Comparison of ENCODE assay signal across 10 cellular contexts in the genomic region with DNA sequence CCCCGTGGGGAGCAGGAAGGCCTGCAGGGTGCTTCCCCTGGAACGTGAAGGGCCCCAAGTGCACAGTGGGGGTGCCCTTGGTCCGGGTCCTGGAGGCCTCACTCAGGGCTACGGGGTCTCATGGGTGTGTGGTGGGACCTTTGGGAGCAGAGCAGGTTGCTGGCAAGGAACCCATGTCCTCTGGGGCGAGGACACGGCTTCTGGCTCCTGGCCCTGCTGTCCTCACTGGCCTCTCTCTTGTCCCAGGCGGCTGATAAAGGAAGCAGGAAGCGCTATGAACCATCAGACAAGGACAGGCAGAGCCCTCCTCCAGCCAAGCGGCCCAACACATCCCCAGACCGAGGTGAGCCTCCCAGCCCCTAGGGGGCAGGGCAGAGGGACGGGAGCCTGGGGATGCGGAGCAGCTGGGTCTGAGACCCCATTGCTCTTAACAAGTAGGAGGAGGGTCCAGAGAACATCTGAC. TPM values are rescaled to one million over a fixed set of nuclear protein-coding genes. Genes with fewer than 3 reads are reported as not detected.
DNase-seq lines count a peak whose midpoint lies in the region; ATAC-seq, FAIRE-seq and TF ChIP-seq lines count a peak whose summit lies in the region.
"Had no signal": no experiment of that assay in that cellular context is flagged by ENCODE, and none has a peak within 500 bp of the region (broad histone marks: within the 10 kb centered on the region; RNA-seq: fewer than 3 reads in every experiment).

No MANE protein-coding gene starts in this region.

- H3K4me3 ChIP-seq in bronchial epithelial cell (ENCODE audit: low read depth, low read length) = no peak overlapping the region
- no peak overlapping the region for H3K4me3 ChIP-seq in mesendoderm (ENCODE audit: low read length)

- no peak overlapping the region for H2BK120ac ChIP-seq in mesendoderm (ENCODE audit: low read depth, low read length)

- ATAC-seq in HG02623 (IDR thresholded peaks at IDR 0.05; ENCODE audit: unreplicated experiment) = no peak

- no peak overlapping the region for H4K8ac ChIP-seq in mesendoderm (ENCODE audit: low read depth, low read length)

- DNase-seq in D721Med (ENCODE audit: insufficient read length, low spot score) = no peak
- DNase-seq in HuH-7.5 (ENCODE audit: low spot score) = peak; percentile 96
- no peak for DNase-seq in bronchial epithelial cell (ENCODE audit: low read depth)
- peak; percentile 90 for DNase-seq in mesendoderm
- no peak for DNase-seq in NCI-H526 treated with DMSO at 0.1 percent for 48 hours (lab: John Stamatoyannopoulos, UW)
- no peak for DNase-seq in inferior parietal cortex (ENCODE audit: extremely low spot score)
- no peak for DNase-seq in substantia nigra (lab: John Stamatoyannopoulos, UW)
- DNase-seq: activated naive CD4-positive, alpha-beta T cell treated with anti-CD3 and anti-CD28 coated beads for 36 hours; NCI-H510A had no signal

- no peak overlapping the region for H4K5ac ChIP-seq in mesendoderm (ENCODE audit: low read length)

- no peak for FAIRE-seq in D721Med (lab: Jason Lieb, UNC)
- no peak for FAIRE-seq in bronchial epithelial cell (lab: Jason Lieb, UNC)

- no peaks in the 10 kb centered on the region for H3K4me1 ChIP-seq in mesendoderm (ENCODE audit: control insufficient read depth, low read depth, low read length)

- H3K9ac ChIP-seq in mesendoderm (ENCODE audit: low read length) = no peak overlapping the region

- no peak overlapping the region for H2BK15ac ChIP-seq in mesendoderm (replicated peaks; ENCODE audit: low read depth)

- no peak overlapping the region for H3K23ac ChIP-seq in mesendoderm (ENCODE audit: low read length)

- TF ChIP-seq CTCF in D721Med (IDR thresholded peaks at IDR 0.05; ENCODE audit: insufficient read depth, missing control alignments) (peak; percentile 29), bronchial epithelial cell (IDR thresholded peaks at IDR 0.05; ENCODE audit: insufficient read depth, low read length, severe bottlenecking) (peak; percentile 27)

- no peak overlapping the region for H2AK5ac ChIP-seq in mesendoderm (ENCODE audit: low read length)

- no peak overlapping the region for H3K4me2 ChIP-seq in mesendoderm (ENCODE audit: low read length)

- no peak overlapping the region for H2BK5ac ChIP-seq in mesendoderm (ENCODE audit: low read length)

- no peaks in the 10 kb centered on the region for H3K79me2 ChIP-seq in mesendoderm (ENCODE audit: control insufficient read depth, insufficient read depth, low read length)

- H3K4ac ChIP-seq in mesendoderm (ENCODE audit: low read depth, low read length) = no peak overlapping the region

- WGBS in mesendoderm (ENCODE audit: extremely low coverage, insufficient coverage, low lambda C conversion rate) = no CpG with 5 or more reads among the region's 12 CpGs

- H3K36me3 ChIP-seq in bronchial epithelial cell (ENCODE audit: control insufficient read depth, insufficient read depth, low read length) = peaks cover 22% of the 10 kb centered on the region
- peaks cover 6% of the 10 kb centered on the region for H3K36me3 ChIP-seq in mesendoderm (ENCODE audit: control insufficient read depth, insufficient read depth, low read length)

- H3K18ac ChIP-seq in mesendoderm (ENCODE audit: low read length) = no peak overlapping the region

- H3K27ac ChIP-seq in mesendoderm (ENCODE audit: low read depth, low read length) = no peak overlapping the region
- no peak overlapping the region for H3K27ac ChIP-seq in substantia nigra (ENCODE audit: low read depth, low read length, poor library complexity, severe bottlenecking)

- H3K56ac ChIP-seq in mesendoderm (ENCODE audit: low read length) = peak overlapping the region; percentile 15

- H3K79me1 ChIP-seq in mesendoderm (ENCODE audit: low read length) = no peaks in the 10 kb centered on the region

- H3K27me3 ChIP-seq in bronchial epithelial cell (ENCODE audit: control insufficient read depth, insufficient read depth, low read length) (no peaks in the 10 kb centered on the region), mesendoderm (ENCODE audit: insufficient read depth, low read length, poor library complexity) (no peaks in the 10 kb centered on the region)

RNA-seq across cellular contexts. Expression of gene IL17C, which starts 9.8 kb away (rescaled TPM):
- total RNA-seq in bronchial epithelial cell = under 0.01 TPM in 1 of 2 replicates, not detected in the other
- polyA plus RNA-seq in mesendoderm (2013, experiment 1 of 2) = 0.15 TPM
- 0.21 TPM for polyA plus RNA-seq in mesendoderm (2013, experiment 2 of 2)
- total RNA-seq: activated naive CD4-positive, alpha-beta T cell treated with anti-CD3 and anti-CD28 coated beads for 36 hours had no signal

RNA-seq across cellular contexts. Expression of gene CYBA, which starts 22.3 kb away (rescaled TPM):
- 134 and 181 TPM in 2 replicates for total RNA-seq in bronchial epithelial cell
- polyA plus RNA-seq in mesendoderm (2013, experiment 1 of 2) = 78.8 TPM
- 83.5 TPM for polyA plus RNA-seq in mesendoderm (2013, experiment 2 of 2)

RNA-seq across cellular contexts. Expression of gene MVD, which starts 34.3 kb away (rescaled TPM):
- total RNA-seq in bronchial epithelial cell = 34.6 and 56.6 TPM in 2 replicates
- 73.3 TPM for polyA plus RNA-seq in mesendoderm (2013, experiment 1 of 2)
- 73.9 TPM for polyA plus RNA-seq in mesendoderm (2013, experiment 2 of 2)

RNA-seq across cellular contexts. Expression of gene SNAI3, which starts 57.8 kb away (rescaled TPM):
- total RNA-seq in bronchial epithelial cell = 0.26 TPM in 1 of 2 replicates, not detected in the other
- polyA plus RNA-seq in mesendoderm (2013, experiment 1 of 2) = 1.3 TPM
- 1.3 TPM for polyA plus RNA-seq in mesendoderm (2013, experiment 2 of 2)

RNA-seq across cellular contexts. Expression of gene ZC3H18, which starts 58.3 kb away (rescaled TPM):
- total RNA-seq in bronchial epithelial cell = 10.5 and 11.1 TPM in 2 replicates
- polyA plus RNA-seq in mesendoderm (2013, experiment 1 of 2) = 44.2 TPM
- polyA plus RNA-seq in mesendoderm (2013, experiment 2 of 2) = 44.8 TPM

Comparison
In these comparisons a context has a peak if more than half of its experiments do, and no peak if none do; other contexts are left out.
1. DNase-seq: peak in HuH-7.5 (single experiment) and mesendoderm (single experiment); none in D721Med (single experiment), bronchial epithelial cell (single experiment), NCI-H526 treated with DMSO at 0.1 percent for 48 hours (single experiment), inferior parietal cortex (single experiment) and substantia nigra (0 of 49).